1 cellular context compared by ENCODE assay signal in the genomic region with DNA sequence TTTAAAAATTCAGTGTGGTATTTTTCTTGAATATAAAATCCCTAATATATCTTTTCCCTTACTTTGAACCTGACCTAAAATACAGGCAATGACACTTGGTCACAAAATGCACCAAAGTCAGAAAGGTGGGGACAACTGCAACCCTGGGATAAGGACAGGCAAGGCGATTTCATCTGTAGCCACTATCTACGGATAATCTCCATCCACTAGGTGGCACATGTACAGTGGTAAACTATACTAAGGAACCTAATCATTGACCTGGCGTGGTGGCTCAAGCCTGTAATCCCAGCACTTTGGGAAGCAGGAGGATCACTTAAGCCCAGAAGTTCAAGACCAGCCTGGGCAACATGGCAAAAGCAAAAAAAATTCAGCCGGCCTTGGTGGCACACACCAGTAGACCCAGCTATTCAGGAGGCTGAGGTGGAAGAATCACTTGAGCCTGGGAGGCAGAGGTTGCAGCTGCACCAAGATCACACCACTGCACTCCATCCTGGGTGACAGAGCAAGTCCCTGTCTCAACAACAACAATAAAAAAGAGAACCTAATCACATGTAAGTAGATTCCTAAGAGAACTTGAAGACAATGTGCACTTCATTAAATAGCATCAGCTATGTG.
TF ChIP-seq lines count a peak whose summit lies in the region.

No MANE protein-coding gene starts in this region.

TF ChIP-seq in H1, 55 proteins besides CTCF, POLR2A, EP300 and RAD21 (continued from another document):
- TF ChIP-seq, protein P1, sequence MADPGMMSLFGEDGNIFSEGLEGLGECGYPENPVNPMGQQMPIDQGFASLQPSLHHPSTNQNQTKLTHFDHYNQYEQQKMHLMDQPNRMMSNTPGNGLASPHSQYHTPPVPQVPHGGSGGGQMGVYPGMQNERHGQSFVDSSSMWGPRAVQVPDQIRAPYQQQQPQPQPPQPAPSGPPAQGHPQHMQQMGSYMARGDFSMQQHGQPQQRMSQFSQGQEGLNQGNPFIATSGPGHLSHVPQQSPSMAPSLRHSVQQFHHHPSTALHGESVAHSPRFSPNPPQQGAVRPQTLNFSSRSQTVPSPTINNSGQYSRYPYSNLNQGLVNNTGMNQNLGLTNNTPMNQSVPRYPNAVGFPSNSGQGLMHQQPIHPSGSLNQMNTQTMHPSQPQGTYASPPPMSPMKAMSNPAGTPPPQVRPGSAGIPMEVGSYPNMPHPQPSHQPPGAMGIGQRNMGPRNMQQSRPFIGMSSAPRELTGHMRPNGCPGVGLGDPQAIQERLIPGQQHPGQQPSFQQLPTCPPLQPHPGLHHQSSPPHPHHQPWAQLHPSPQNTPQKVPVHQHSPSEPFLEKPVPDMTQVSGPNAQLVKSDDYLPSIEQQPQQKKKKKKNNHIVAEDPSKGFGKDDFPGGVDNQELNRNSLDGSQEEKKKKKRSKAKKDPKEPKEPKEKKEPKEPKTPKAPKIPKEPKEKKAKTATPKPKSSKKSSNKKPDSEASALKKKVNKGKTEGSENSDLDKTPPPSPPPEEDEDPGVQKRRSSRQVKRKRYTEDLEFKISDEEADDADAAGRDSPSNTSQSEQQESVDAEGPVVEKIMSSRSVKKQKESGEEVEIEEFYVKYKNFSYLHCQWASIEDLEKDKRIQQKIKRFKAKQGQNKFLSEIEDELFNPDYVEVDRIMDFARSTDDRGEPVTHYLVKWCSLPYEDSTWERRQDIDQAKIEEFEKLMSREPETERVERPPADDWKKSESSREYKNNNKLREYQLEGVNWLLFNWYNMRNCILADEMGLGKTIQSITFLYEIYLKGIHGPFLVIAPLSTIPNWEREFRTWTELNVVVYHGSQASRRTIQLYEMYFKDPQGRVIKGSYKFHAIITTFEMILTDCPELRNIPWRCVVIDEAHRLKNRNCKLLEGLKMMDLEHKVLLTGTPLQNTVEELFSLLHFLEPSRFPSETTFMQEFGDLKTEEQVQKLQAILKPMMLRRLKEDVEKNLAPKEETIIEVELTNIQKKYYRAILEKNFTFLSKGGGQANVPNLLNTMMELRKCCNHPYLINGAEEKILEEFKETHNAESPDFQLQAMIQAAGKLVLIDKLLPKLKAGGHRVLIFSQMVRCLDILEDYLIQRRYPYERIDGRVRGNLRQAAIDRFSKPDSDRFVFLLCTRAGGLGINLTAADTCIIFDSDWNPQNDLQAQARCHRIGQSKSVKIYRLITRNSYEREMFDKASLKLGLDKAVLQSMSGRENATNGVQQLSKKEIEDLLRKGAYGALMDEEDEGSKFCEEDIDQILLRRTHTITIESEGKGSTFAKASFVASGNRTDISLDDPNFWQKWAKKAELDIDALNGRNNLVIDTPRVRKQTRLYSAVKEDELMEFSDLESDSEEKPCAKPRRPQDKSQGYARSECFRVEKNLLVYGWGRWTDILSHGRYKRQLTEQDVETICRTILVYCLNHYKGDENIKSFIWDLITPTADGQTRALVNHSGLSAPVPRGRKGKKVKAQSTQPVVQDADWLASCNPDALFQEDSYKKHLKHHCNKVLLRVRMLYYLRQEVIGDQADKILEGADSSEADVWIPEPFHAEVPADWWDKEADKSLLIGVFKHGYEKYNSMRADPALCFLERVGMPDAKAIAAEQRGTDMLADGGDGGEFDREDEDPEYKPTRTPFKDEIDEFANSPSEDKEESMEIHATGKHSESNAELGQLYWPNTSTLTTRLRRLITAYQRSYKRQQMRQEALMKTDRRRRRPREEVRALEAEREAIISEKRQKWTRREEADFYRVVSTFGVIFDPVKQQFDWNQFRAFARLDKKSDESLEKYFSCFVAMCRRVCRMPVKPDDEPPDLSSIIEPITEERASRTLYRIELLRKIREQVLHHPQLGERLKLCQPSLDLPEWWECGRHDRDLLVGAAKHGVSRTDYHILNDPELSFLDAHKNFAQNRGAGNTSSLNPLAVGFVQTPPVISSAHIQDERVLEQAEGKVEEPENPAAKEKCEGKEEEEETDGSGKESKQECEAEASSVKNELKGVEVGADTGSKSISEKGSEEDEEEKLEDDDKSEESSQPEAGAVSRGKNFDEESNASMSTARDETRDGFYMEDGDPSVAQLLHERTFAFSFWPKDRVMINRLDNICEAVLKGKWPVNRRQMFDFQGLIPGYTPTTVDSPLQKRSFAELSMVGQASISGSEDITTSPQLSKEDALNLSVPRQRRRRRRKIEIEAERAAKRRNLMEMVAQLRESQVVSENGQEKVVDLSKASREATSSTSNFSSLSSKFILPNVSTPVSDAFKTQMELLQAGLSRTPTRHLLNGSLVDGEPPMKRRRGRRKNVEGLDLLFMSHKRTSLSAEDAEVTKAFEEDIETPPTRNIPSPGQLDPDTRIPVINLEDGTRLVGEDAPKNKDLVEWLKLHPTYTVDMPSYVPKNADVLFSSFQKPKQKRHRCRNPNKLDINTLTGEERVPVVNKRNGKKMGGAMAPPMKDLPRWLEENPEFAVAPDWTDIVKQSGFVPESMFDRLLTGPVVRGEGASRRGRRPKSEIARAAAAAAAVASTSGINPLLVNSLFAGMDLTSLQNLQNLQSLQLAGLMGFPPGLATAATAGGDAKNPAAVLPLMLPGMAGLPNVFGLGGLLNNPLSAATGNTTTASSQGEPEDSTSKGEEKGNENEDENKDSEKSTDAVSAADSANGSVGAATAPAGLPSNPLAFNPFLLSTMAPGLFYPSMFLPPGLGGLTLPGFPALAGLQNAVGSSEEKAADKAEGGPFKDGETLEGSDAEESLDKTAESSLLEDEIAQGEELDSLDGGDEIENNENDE (IDR thresholded peaks at IDR 0.05; ENCODE audit: insufficient replicate concordance, low read length), result no peak
- TF ChIP-seq NANOG (IDR thresholded peaks at IDR 0.05; ENCODE audit: insufficient read depth, low read depth, low read length, poor library complexity, severe bottlenecking) (no peak), SIX5 (IDR thresholded peaks at IDR 0.05; ENCODE audit: low read depth, low read length) (no peak), JUND (IDR thresholded peaks at IDR 0.05; ENCODE audit: low read length) (no peak), SP1 (IDR thresholded peaks at IDR 0.05; ENCODE audit: low read depth, low read length) (no peak), SRF (IDR thresholded peaks at IDR 0.05; ENCODE audit: low read depth, low read length) (no peak), ZNF274 (IDR thresholded peaks at IDR 0.05; ENCODE audit: borderline replicate concordance, extremely low read depth, low read length) (no peak), EZH2 (IDR thresholded peaks at IDR 0.05; ENCODE audit: low read depth, low read length, severe bottlenecking) (no peak), SIRT6 (IDR thresholded peaks at IDR 0.05; ENCODE audit: low read length) (no peak), MAFK (IDR thresholded peaks at IDR 0.05; ENCODE audit: low read depth, low read length) (no peak), HDAC2 (IDR thresholded peaks at IDR 0.05; ENCODE audit: borderline replicate concordance in 1 of 2, low read depth in 2 of 2, low read length in 2 of 2) (no peak), CBX5 (IDR thresholded peaks at IDR 0.05; ENCODE audit: low read depth, low read length) (no peak)
- TF ChIP-seq, protein P2, sequence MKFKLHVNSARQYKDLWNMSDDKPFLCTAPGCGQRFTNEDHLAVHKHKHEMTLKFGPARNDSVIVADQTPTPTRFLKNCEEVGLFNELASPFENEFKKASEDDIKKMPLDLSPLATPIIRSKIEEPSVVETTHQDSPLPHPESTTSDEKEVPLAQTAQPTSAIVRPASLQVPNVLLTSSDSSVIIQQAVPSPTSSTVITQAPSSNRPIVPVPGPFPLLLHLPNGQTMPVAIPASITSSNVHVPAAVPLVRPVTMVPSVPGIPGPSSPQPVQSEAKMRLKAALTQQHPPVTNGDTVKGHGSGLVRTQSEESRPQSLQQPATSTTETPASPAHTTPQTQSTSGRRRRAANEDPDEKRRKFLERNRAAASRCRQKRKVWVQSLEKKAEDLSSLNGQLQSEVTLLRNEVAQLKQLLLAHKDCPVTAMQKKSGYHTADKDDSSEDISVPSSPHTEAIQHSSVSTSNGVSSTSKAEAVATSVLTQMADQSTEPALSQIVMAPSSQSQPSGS (IDR thresholded peaks at IDR 0.05; ENCODE audit: low read length), result no peak
